ENCODE assay signal across 1 cellular context in genomic region chr16:70438325-70438982, GRCh38.
TF ChIP-seq lines count a peak whose summit lies in the region.

No MANE protein-coding gene starts in this region.

TF ChIP-seq in HepG2, 621 proteins besides CTCF, POLR2A, EP300 and RAD21 (continued from another document and continues in another):
- TF ChIP-seq ZNF704 (CRISPR knock-in tag; IDR thresholded peaks at IDR 0.05; ENCODE audit: borderline replicate concordance): no peak
- no peak for TF ChIP-seq MBD4 (IDR thresholded peaks at IDR 0.05; ENCODE audit: borderline replicate concordance, low read length)
- TF ChIP-seq ZFP36 (IDR thresholded peaks at IDR 0.05; ENCODE audit: borderline replicate concordance, low read depth, low read length, partially characterized antibody): no peak
- TF ChIP-seq POLR2G (IDR thresholded peaks at IDR 0.05; ENCODE audit: low read depth, low read length): no peak
- no peak for TF ChIP-seq CREM (IDR thresholded peaks at IDR 0.05)
- TF ChIP-seq CREM (CRISPR knock-in tag; IDR thresholded peaks at IDR 0.05): no peak
- no peak for TF ChIP-seq RBAK (CRISPR knock-in tag; IDR thresholded peaks at IDR 0.05)
- peak; percentile 10; the same call in 1 of the 2 replicates for TF ChIP-seq ZNF768 (CRISPR knock-in tag; IDR thresholded peaks at IDR 0.05)
- TF ChIP-seq, protein P1, sequence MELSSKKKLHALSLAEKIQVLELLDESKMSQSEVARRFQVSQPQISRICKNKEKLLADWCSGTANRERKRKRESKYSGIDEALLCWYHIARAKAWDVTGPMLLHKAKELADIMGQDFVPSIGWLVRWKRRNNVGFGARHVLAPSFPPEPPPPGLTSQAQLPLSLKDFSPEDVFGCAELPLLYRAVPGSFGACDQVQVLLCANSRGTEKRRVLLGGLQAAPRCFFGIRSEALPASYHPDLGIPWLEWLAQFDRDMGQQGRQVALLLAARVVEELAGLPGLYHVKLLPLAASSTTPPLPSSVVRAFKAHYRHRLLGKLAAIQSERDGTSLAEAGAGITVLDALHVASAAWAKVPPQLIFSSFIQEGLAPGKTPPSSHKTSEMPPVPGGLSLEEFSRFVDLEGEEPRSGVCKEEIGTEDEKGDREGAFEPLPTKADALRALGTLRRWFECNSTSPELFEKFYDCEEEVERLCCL (CRISPR knock-in tag; IDR thresholded peaks at IDR 0.05; ENCODE audit: borderline replicate concordance): no peak
- TF ChIP-seq RORA (CRISPR knock-in tag; IDR thresholded peaks at IDR 0.05): no peak
- TF ChIP-seq ZNF891 (CRISPR knock-in tag; IDR thresholded peaks at IDR 0.05): 0 out of 2 replicates have a peak, but pooled peaks have one; percentile 9
- no peak for TF ChIP-seq ZSCAN5A (CRISPR knock-in tag; IDR thresholded peaks at IDR 0.05; ENCODE audit: borderline replicate concordance)
- no peak for TF ChIP-seq TAF1 (CRISPR knock-in tag; IDR thresholded peaks at IDR 0.05)
- TF ChIP-seq IRF2 (CRISPR knock-in tag; IDR thresholded peaks at IDR 0.05): no peak
- no peak for TF ChIP-seq ZNF720 (CRISPR knock-in tag; IDR thresholded peaks at IDR 0.05)
- no peak for TF ChIP-seq ZNF3 (CRISPR knock-in tag; IDR thresholded peaks at IDR 0.05)
- no peak; the same call in 1 of the 2 replicates for TF ChIP-seq NRL (CRISPR knock-in tag; IDR thresholded peaks at IDR 0.05; ENCODE audit: borderline replicate concordance)
- TF ChIP-seq RFXAP (CRISPR knock-in tag; IDR thresholded peaks at IDR 0.05; ENCODE audit: borderline replicate concordance): peak; percentile 17; the same call in 1 of the 2 replicates
- no peak; the same call in 1 of the 2 replicates for TF ChIP-seq ELF4 (CRISPR knock-in tag; IDR thresholded peaks at IDR 0.05; ENCODE audit: borderline replicate concordance)
- TF ChIP-seq STAG1 (CRISPR knock-in tag; IDR thresholded peaks at IDR 0.05): no peak
- no peak for TF ChIP-seq ZNF136 (CRISPR knock-in tag; IDR thresholded peaks at IDR 0.05; ENCODE audit: low read depth)
- TF ChIP-seq ZNF317 (CRISPR knock-in tag; IDR thresholded peaks at IDR 0.05): no peak
- no peak for TF ChIP-seq ZFP41 (CRISPR knock-in tag; IDR thresholded peaks at IDR 0.05; ENCODE audit: borderline replicate concordance)
- no peak for TF ChIP-seq KDM4B (CRISPR knock-in tag; IDR thresholded peaks at IDR 0.05)
- TF ChIP-seq ZNF790 (CRISPR knock-in tag; IDR thresholded peaks at IDR 0.05; ENCODE audit: borderline replicate concordance): 0 out of 2 replicates have a peak, but pooled peaks have one; percentile 13
- no peak for TF ChIP-seq ZNF468 (CRISPR knock-in tag; IDR thresholded peaks at IDR 0.05)
- TF ChIP-seq SMARCE1 (IDR thresholded peaks at IDR 0.05; ENCODE audit: borderline replicate concordance): no peak
- no peak for TF ChIP-seq MTA3 (CRISPR knock-in tag; IDR thresholded peaks at IDR 0.05)
- no peak for TF ChIP-seq SIN3B (IDR thresholded peaks at IDR 0.05; ENCODE audit: low read length)
- TF ChIP-seq ZNF7 (CRISPR knock-in tag; IDR thresholded peaks at IDR 0.05): no peak
- TF ChIP-seq PPARG (CRISPR knock-in tag; conservative IDR thresholded peaks at IDR 0.05): no peak
- TF ChIP-seq JARID2 (CRISPR knock-in tag; IDR thresholded peaks at IDR 0.05; ENCODE audit: insufficient replicate concordance): no peak
- TF ChIP-seq CREB1 (IDR thresholded peaks at IDR 0.05): no peak
- no peak for TF ChIP-seq CREB1 (CRISPR knock-in tag; IDR thresholded peaks at IDR 0.05)
- TF ChIP-seq SAP130 (CRISPR knock-in tag; IDR thresholded peaks at IDR 0.05; ENCODE audit: low read depth): no peak
- TF ChIP-seq HOXA5 (CRISPR knock-in tag; IDR thresholded peaks at IDR 0.05): no peak
- TF ChIP-seq, protein P2, sequence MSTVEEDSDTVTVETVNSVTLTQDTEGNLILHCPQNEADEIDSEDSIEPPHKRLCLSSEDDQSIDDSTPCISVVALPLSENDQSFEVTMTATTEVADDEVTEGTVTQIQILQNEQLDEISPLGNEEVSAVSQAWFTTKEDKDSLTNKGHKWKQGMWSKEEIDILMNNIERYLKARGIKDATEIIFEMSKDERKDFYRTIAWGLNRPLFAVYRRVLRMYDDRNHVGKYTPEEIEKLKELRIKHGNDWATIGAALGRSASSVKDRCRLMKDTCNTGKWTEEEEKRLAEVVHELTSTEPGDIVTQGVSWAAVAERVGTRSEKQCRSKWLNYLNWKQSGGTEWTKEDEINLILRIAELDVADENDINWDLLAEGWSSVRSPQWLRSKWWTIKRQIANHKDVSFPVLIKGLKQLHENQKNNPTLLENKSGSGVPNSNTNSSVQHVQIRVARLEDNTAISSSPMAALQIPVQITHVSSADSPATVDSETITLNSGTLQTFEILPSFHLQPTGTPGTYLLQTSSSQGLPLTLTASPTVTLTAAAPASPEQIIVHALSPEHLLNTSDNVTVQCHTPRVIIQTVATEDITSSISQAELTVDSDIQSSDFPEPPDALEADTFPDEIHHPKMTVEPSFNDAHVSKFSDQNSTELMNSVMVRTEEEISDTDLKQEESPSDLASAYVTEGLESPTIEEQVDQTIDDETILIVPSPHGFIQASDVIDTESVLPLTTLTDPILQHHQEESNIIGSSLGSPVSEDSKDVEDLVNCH (CRISPR knock-in tag; IDR thresholded peaks at IDR 0.05): no peak
- no peak for TF ChIP-seq GRHL1 (CRISPR knock-in tag; conservative IDR thresholded peaks at IDR 0.05)
- TF ChIP-seq IRF9 (CRISPR knock-in tag; IDR thresholded peaks at IDR 0.05; ENCODE audit: borderline replicate concordance): peak; percentile 80; the same call in 1 of the 2 replicates
- no peak for TF ChIP-seq TERF1 (CRISPR knock-in tag; IDR thresholded peaks at IDR 0.05)
- TF ChIP-seq, protein P3, sequence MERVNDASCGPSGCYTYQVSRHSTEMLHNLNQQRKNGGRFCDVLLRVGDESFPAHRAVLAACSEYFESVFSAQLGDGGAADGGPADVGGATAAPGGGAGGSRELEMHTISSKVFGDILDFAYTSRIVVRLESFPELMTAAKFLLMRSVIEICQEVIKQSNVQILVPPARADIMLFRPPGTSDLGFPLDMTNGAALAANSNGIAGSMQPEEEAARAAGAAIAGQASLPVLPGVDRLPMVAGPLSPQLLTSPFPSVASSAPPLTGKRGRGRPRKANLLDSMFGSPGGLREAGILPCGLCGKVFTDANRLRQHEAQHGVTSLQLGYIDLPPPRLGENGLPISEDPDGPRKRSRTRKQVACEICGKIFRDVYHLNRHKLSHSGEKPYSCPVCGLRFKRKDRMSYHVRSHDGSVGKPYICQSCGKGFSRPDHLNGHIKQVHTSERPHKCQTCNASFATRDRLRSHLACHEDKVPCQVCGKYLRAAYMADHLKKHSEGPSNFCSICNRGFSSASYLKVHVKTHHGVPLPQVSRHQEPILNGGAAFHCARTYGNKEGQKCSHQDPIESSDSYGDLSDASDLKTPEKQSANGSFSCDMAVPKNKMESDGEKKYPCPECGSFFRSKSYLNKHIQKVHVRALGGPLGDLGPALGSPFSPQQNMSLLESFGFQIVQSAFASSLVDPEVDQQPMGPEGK (CRISPR knock-in tag; IDR thresholded peaks at IDR 0.05): no peak
- no peak for TF ChIP-seq ZNF251 (CRISPR knock-in tag; IDR thresholded peaks at IDR 0.05)
- TF ChIP-seq YEATS4 (CRISPR knock-in tag; IDR thresholded peaks at IDR 0.05; ENCODE audit: borderline replicate concordance): peak; percentile 16; the same call in 1 of the 2 replicates
- no peak for TF ChIP-seq GATAD1 (CRISPR knock-in tag; IDR thresholded peaks at IDR 0.05)
- no peak for TF ChIP-seq ZNF564 (CRISPR knock-in tag; IDR thresholded peaks at IDR 0.05)
- no peak for TF ChIP-seq RCOR2 (CRISPR knock-in tag; IDR thresholded peaks at IDR 0.05)
- no peak for TF ChIP-seq FOXO4 (CRISPR knock-in tag; conservative IDR thresholded peaks at IDR 0.05)
- no peak for TF ChIP-seq NFKBIZ (CRISPR knock-in tag; IDR thresholded peaks at IDR 0.05)
- TF ChIP-seq HIC2 (CRISPR knock-in tag; IDR thresholded peaks at IDR 0.05; ENCODE audit: low read depth): no peak
- no peak for TF ChIP-seq HDAC1 (CRISPR knock-in tag; IDR thresholded peaks at IDR 0.05)
- TF ChIP-seq ZKSCAN8 (CRISPR knock-in tag; IDR thresholded peaks at IDR 0.05; ENCODE audit: borderline replicate concordance): no peak
- TF ChIP-seq KDM1A (CRISPR knock-in tag; IDR thresholded peaks at IDR 0.05): no peak
- no peak for TF ChIP-seq ZNF205 (CRISPR knock-in tag; IDR thresholded peaks at IDR 0.05)
- TF ChIP-seq ZNF761 (CRISPR knock-in tag; conservative IDR thresholded peaks at IDR 0.05): no peak
- TF ChIP-seq HHEX (CRISPR knock-in tag; IDR thresholded peaks at IDR 0.05): no peak
- TF ChIP-seq, protein P4, sequence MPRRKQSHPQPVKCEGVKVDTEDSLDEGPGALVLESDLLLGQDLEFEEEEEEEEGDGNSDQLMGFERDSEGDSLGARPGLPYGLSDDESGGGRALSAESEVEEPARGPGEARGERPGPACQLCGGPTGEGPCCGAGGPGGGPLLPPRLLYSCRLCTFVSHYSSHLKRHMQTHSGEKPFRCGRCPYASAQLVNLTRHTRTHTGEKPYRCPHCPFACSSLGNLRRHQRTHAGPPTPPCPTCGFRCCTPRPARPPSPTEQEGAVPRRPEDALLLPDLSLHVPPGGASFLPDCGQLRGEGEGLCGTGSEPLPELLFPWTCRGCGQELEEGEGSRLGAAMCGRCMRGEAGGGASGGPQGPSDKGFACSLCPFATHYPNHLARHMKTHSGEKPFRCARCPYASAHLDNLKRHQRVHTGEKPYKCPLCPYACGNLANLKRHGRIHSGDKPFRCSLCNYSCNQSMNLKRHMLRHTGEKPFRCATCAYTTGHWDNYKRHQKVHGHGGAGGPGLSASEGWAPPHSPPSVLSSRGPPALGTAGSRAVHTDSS (CRISPR knock-in tag; conservative IDR thresholded peaks at IDR 0.05): no peak
- TF ChIP-seq ZNF747 (CRISPR knock-in tag; IDR thresholded peaks at IDR 0.05; ENCODE audit: borderline replicate concordance): no peak
